9 cellular contexts compared by ENCODE assay signal in genomic region chr16:56625140-56625942, GRCh38. TPM values are rescaled to one million over a fixed set of nuclear protein-coding genes. Genes with fewer than 3 reads are reported as not detected.
A peak's percentile ranks its signal among the peaks of the same experiment; 100 is the strongest.
DNase-seq lines count a peak whose midpoint lies in the region; ATAC-seq, FAIRE-seq and TF ChIP-seq lines count a peak whose summit lies in the region.
"Had no signal": no experiment of that assay in that cellular context is flagged by ENCODE, and none has a peak within 500 bp of the region (broad histone marks: within the 10 kb centered on the region; RNA-seq: fewer than 3 reads in every experiment).

Gene MT1E (plus strand): TSS chr16:56625781. CDS start chr16:56625852, 71 bp downstream.

- no peaks in the 10 kb centered on the region for H3K9me3 ChIP-seq in sigmoid colon

- peak within 1 kb of the TSS; percentile 89 to 92 (median 90) for H3K27ac ChIP-seq in sigmoid colon
- H3K27ac ChIP-seq: KMS-11 had no signal

- H3K4me3 ChIP-seq in bronchial epithelial cell (ENCODE audit: low read depth, low read length), result peak within 1 kb of the TSS; percentile 70
- H3K4me3 ChIP-seq in sigmoid colon, result peak within 1 kb of the TSS; percentile 52 to 68 (median 58)

- ATAC-seq in HG02973 (IDR thresholded peaks at IDR 0.05; ENCODE audit: unreplicated experiment) (peak; percentile 60), GM21360 (IDR thresholded peaks at IDR 0.05; ENCODE audit: unreplicated experiment) (no peak)

- H3K27me3 ChIP-seq in bronchial epithelial cell (ENCODE audit: control insufficient read depth, insufficient read depth, low read length) (no peaks in the 10 kb centered on the region), sigmoid colon (no peaks in the 10 kb centered on the region)

- 1 to 3% methylated on average over 62 of the region's 62 CpGs for WGBS in sigmoid colon, 2 donors

- no peak for TF ChIP-seq CTCF in bronchial epithelial cell (IDR thresholded peaks at IDR 0.05; ENCODE audit: insufficient read depth, low read length, severe bottlenecking)
- TF ChIP-seq CTCF in sigmoid colon (IDR thresholded peaks at IDR 0.05), result no peak

- DNase-seq in COLO668 (lab: John Stamatoyannopoulos, UW; ENCODE audit: unreplicated experiment) (peak; percentile 16), SKM-1 treated with dmso at 0.1 percent for 144 hours (lab: John Stamatoyannopoulos, UW; ENCODE audit: unreplicated experiment) (peak; percentile 67), bronchial epithelial cell (ENCODE audit: low read depth) (peak; percentile 50), iPS-NIHi11 (ENCODE audit: low spot score) (peak; percentile 67), sigmoid colon (peak; percentile 95), KG1 (lab: John Stamatoyannopoulos, UW) (no peak)

- FAIRE-seq in bronchial epithelial cell (lab: Jason Lieb, UNC), result no peak

- peaks cover 0 to 23% (median 19%) of the 10 kb centered on the region in 4 donors for H3K4me1 ChIP-seq in sigmoid colon

- H3K36me3 ChIP-seq in bronchial epithelial cell (ENCODE audit: control insufficient read depth, insufficient read depth, low read length), result no peaks in the 10 kb centered on the region
- no peaks in the 10 kb centered on the region for H3K36me3 ChIP-seq in sigmoid colon

- peak in 3 of 4 donors; percentile 52 to 87 (median 83) for TF ChIP-seq EP300 in sigmoid colon (IDR thresholded peaks at IDR 0.05)

- TF ChIP-seq POLR2A in sigmoid colon (IDR thresholded peaks at IDR 0.05), result peak; percentile 83 to 85

- intact Hi-C loops in sigmoid colon (cut with DNase I), result loop anchor here (1.0 to 2.0 kb wide), 2 partner anchors 17 to 57 kb away; partner anchors contain the start of genes MT1X and MT2A

RNA-seq across cellular contexts. Expression of gene MT1E, which starts in this region (rescaled TPM):
- total RNA-seq in bronchial epithelial cell (60.8 and 90.5 TPM in 2 replicates), sigmoid colon (100 to 1,000 TPM in 2 of 4 donors, 10 to 100 TPM in 2; 96.9 to 295 (median 136) TPM)
- polyA plus RNA-seq in sigmoid colon, result 100 to 1,000 TPM in 2 of 3 donors, 10 to 100 TPM in 1; 82.0 to 813 (median 358) TPM
